ENCODE assay signal across 1 cellular context in the genomic region with DNA sequence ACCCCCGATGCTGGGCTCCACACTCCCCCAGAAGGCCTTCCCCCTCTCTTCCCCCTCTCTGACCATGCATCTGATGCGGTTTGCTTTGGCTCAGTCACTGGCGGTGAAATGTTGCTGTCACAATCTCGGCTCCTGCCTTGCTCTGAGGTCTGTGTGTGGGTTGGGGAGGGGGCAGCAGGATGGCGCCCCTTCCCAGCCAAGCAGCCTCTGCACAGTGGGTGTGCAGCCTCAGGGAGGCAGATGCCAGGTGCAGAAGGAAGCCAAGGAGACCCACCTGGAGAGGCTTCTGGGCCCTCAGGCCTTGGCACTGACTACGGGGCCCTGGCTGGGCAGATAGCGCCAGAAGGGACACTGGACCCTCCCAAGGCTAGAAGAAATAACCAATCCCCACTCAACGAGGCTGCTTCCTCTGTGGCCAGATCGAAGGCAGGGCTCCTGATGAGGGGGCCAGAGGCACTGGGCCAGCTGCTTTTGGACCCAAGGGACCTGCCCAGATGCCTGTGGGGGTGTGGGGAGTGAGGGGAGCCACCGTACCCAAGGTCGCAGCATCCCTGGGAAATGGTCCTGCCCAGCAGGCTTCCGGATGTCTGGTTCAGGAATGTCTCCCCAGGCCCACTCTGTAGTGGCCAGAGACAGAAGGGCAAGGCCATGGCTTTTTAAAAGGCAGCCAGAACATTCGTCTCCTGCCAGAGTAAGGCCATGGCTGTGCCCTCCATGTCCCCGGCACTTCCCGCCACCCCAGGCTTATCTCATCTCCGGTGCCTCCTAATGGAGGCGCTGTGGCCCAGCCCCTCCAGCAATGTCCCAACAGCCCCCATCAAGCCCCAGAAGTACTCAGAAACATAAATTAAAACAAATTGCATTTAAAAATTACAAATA.
TF ChIP-seq lines count a peak whose summit lies in the region.

No MANE protein-coding gene starts in this region.

TF ChIP-seq in HepG2, 621 proteins besides CTCF, POLR2A, EP300 and RAD21 (continued from another document and continues in another):
- no peak for TF ChIP-seq ARNTL (CRISPR knock-in tag; IDR thresholded peaks at IDR 0.05)
- TF ChIP-seq RFXAP (CRISPR knock-in tag; IDR thresholded peaks at IDR 0.05; ENCODE audit: borderline replicate concordance) = 0 out of 2 replicates have a peak, but pooled peaks have one; percentile 35
- TF ChIP-seq ZMAT5 (CRISPR knock-in tag; IDR thresholded peaks at IDR 0.05; ENCODE audit: borderline replicate concordance, low read depth) = no peak
- no peak for TF ChIP-seq ZNF7 (CRISPR knock-in tag; IDR thresholded peaks at IDR 0.05)
- TF ChIP-seq ZNF776 (CRISPR knock-in tag; IDR thresholded peaks at IDR 0.05) = no peak
- TF ChIP-seq MBD4 (IDR thresholded peaks at IDR 0.05; ENCODE audit: borderline replicate concordance, low read length) = no peak
- no peak for TF ChIP-seq POLR2AphosphoS5 (IDR thresholded peaks at IDR 0.05; ENCODE audit: low read depth, low read length)
- TF ChIP-seq ZNF780A (CRISPR knock-in tag; IDR thresholded peaks at IDR 0.05) = no peak
- no peak for TF ChIP-seq ZNF720 (CRISPR knock-in tag; IDR thresholded peaks at IDR 0.05)
- no peak for TF ChIP-seq CBX5 (CRISPR knock-in tag; IDR thresholded peaks at IDR 0.05; ENCODE audit: borderline replicate concordance)
- TF ChIP-seq TBL1XR1 (IDR thresholded peaks at IDR 0.05; ENCODE audit: borderline replicate concordance, low read length, partially characterized antibody) = no peak
- TF ChIP-seq CAMTA2 (CRISPR knock-in tag; IDR thresholded peaks at IDR 0.05; ENCODE audit: borderline replicate concordance) = 0 out of 2 replicates have a peak, but pooled peaks have one; percentile 7
- TF ChIP-seq ELK4 (CRISPR knock-in tag; IDR thresholded peaks at IDR 0.05; ENCODE audit: borderline replicate concordance) = no peak
- TF ChIP-seq, protein P1, sequence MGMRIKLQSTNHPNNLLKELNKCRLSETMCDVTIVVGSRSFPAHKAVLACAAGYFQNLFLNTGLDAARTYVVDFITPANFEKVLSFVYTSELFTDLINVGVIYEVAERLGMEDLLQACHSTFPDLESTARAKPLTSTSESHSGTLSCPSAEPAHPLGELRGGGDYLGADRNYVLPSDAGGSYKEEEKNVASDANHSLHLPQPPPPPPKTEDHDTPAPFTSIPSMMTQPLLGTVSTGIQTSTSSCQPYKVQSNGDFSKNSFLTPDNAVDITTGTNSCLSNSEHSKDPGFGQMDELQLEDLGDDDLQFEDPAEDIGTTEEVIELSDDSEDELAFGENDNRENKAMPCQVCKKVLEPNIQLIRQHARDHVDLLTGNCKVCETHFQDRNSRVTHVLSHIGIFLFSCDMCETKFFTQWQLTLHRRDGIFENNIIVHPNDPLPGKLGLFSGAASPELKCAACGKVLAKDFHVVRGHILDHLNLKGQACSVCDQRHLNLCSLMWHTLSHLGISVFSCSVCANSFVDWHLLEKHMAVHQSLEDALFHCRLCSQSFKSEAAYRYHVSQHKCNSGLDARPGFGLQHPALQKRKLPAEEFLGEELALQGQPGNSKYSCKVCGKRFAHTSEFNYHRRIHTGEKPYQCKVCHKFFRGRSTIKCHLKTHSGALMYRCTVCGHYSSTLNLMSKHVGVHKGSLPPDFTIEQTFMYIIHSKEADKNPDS (CRISPR knock-in tag; IDR thresholded peaks at IDR 0.05) = 0 out of 2 replicates have a peak, but pooled peaks have one; percentile 28
- peak; percentile 50; the same call in 1 of the 2 replicates for TF ChIP-seq ZNF800 (CRISPR knock-in tag; IDR thresholded peaks at IDR 0.05)
- TF ChIP-seq POGZ (CRISPR knock-in tag; IDR thresholded peaks at IDR 0.05) = no peak
- TF ChIP-seq ZNF781 (CRISPR knock-in tag; IDR thresholded peaks at IDR 0.05; ENCODE audit: borderline replicate concordance, not compliant biosample characterization) = no peak
- TF ChIP-seq, protein P2, sequence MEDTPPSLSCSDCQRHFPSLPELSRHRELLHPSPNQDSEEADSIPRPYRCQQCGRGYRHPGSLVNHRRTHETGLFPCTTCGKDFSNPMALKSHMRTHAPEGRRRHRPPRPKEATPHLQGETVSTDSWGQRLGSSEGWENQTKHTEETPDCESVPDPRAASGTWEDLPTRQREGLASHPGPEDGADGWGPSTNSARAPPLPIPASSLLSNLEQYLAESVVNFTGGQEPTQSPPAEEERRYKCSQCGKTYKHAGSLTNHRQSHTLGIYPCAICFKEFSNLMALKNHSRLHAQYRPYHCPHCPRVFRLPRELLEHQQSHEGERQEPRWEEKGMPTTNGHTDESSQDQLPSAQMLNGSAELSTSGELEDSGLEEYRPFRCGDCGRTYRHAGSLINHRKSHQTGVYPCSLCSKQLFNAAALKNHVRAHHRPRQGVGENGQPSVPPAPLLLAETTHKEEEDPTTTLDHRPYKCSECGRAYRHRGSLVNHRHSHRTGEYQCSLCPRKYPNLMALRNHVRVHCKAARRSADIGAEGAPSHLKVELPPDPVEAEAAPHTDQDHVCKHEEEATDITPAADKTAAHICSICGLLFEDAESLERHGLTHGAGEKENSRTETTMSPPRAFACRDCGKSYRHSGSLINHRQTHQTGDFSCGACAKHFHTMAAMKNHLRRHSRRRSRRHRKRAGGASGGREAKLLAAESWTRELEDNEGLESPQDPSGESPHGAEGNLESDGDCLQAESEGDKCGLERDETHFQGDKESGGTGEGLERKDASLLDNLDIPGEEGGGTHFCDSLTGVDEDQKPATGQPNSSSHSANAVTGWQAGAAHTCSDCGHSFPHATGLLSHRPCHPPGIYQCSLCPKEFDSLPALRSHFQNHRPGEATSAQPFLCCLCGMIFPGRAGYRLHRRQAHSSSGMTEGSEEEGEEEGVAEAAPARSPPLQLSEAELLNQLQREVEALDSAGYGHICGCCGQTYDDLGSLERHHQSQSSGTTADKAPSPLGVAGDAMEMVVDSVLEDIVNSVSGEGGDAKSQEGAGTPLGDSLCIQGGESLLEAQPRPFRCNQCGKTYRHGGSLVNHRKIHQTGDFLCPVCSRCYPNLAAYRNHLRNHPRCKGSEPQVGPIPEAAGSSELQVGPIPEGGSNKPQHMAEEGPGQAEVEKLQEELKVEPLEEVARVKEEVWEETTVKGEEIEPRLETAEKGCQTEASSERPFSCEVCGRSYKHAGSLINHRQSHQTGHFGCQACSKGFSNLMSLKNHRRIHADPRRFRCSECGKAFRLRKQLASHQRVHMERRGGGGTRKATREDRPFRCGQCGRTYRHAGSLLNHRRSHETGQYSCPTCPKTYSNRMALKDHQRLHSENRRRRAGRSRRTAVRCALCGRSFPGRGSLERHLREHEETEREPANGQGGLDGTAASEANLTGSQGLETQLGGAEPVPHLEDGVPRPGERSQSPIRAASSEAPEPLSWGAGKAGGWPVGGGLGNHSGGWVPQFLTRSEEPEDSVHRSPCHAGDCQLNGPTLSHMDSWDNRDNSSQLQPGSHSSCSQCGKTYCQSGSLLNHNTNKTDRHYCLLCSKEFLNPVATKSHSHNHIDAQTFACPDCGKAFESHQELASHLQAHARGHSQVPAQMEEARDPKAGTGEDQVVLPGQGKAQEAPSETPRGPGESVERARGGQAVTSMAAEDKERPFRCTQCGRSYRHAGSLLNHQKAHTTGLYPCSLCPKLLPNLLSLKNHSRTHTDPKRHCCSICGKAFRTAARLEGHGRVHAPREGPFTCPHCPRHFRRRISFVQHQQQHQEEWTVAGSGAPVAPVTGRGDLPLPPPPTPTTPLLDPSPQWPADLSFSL (CRISPR knock-in tag; IDR thresholded peaks at IDR 0.05) = no peak
- TF ChIP-seq ZNF383 (CRISPR knock-in tag; IDR thresholded peaks at IDR 0.05; ENCODE audit: borderline replicate concordance) = no peak
- no peak for TF ChIP-seq NR0B2 (CRISPR knock-in tag; IDR thresholded peaks at IDR 0.05)
- no peak for TF ChIP-seq SETDB1 (CRISPR knock-in tag; IDR thresholded peaks at IDR 0.05; ENCODE audit: borderline replicate concordance)
- TF ChIP-seq, protein P3, sequence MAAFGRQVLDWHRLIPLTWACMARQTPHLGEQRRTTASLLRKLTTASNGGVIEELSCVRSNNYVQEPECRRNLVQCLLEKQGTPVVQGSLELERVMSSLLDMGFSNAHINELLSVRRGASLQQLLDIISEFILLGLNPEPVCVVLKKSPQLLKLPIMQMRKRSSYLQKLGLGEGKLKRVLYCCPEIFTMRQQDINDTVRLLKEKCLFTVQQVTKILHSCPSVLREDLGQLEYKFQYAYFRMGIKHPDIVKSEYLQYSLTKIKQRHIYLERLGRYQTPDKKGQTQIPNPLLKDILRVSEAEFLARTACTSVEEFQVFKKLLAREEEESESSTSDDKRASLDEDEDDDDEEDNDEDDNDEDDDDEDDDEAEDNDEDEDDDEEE (CRISPR knock-in tag; IDR thresholded peaks at IDR 0.05) = no peak
- TF ChIP-seq NBN (conservative IDR thresholded peaks at IDR 0.05) = no peak
- TF ChIP-seq, protein P4, sequence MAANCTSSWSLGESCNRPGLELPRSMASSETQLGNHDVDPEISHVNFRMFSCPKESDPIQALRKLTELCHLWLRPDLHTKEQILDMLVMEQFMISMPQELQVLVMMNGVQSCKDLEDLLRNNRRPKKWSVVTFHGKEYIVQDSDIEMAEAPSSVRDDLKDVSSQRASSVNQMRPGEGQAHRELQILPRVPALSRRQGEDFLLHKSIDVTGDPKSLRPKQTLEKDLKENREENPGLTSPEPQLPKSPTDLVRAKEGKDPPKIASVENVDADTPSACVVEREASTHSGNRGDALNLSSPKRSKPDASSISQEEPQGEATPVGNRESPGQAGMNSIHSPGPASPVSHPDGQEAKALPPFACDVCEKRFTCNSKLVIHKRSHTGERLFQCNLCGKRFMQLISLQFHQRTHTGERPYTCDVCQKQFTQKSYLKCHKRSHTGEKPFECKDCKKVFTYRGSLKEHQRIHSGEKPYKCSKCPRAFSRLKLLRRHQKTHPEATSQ (CRISPR knock-in tag; IDR thresholded peaks at IDR 0.05; ENCODE audit: borderline replicate concordance) = 0 out of 2 replicates have a peak, but pooled peaks have one; percentile 28
- TF ChIP-seq DPF2 (CRISPR knock-in tag; IDR thresholded peaks at IDR 0.05; ENCODE audit: borderline replicate concordance, low read depth) = no peak
- TF ChIP-seq ZNF605 (CRISPR knock-in tag; IDR thresholded peaks at IDR 0.05) = no peak
- TF ChIP-seq MAF1 (CRISPR knock-in tag; IDR thresholded peaks at IDR 0.05; ENCODE audit: borderline replicate concordance) = no peak
- TF ChIP-seq ZNF121 (CRISPR knock-in tag; IDR thresholded peaks at IDR 0.05) = peak; percentile 39; the same call in 1 of the 2 replicates
- no peak for TF ChIP-seq ZNF550 (CRISPR knock-in tag; IDR thresholded peaks at IDR 0.05; ENCODE audit: borderline replicate concordance)
- TF ChIP-seq POLR2G (IDR thresholded peaks at IDR 0.05; ENCODE audit: low read depth, low read length) = no peak
- no peak for TF ChIP-seq ZNF549 (CRISPR knock-in tag; IDR thresholded peaks at IDR 0.05)
- no peak for TF ChIP-seq ZNF17 (CRISPR knock-in tag; IDR thresholded peaks at IDR 0.05)
- TF ChIP-seq ZKSCAN1 (IDR thresholded peaks at IDR 0.05; ENCODE audit: low read length) = no peak
- TF ChIP-seq RFXANK (CRISPR knock-in tag; IDR thresholded peaks at IDR 0.05) = no peak
- TF ChIP-seq KAT2B (IDR thresholded peaks at IDR 0.05; ENCODE audit: borderline replicate concordance, low read depth, low read length) = no peak
- TF ChIP-seq, protein P5, sequence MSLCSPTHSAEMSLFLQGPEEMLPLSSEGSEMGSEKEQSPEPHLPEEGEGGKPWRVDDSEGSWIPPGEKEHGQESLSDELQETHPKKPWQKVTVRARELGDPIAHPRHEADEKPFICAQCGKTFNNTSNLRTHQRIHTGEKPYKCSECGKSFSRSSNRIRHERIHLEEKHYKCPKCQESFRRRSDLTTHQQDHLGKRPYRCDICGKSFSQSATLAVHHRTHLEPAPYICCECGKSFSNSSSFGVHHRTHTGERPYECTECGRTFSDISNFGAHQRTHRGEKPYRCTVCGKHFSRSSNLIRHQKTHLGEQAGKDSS (CRISPR knock-in tag; IDR thresholded peaks at IDR 0.05; ENCODE audit: borderline replicate concordance, low read depth) = no peak
- TF ChIP-seq ZNF335 (CRISPR knock-in tag; IDR thresholded peaks at IDR 0.05) = no peak
- no peak for TF ChIP-seq ZNF530 (CRISPR knock-in tag; IDR thresholded peaks at IDR 0.05; ENCODE audit: low read depth)
- TF ChIP-seq ZNF572 (CRISPR knock-in tag; IDR thresholded peaks at IDR 0.05) = no peak
- TF ChIP-seq MYNN (CRISPR knock-in tag; IDR thresholded peaks at IDR 0.05; ENCODE audit: low read depth) = no peak
- TF ChIP-seq ZNF629 (CRISPR knock-in tag; conservative IDR thresholded peaks at IDR 0.05) = 0 out of 2 replicates have a peak, but pooled peaks have one; percentile 14
- no peak for TF ChIP-seq ZSCAN21 (CRISPR knock-in tag; IDR thresholded peaks at IDR 0.05; ENCODE audit: borderline replicate concordance)
- TF ChIP-seq YEATS4 (CRISPR knock-in tag; IDR thresholded peaks at IDR 0.05; ENCODE audit: borderline replicate concordance) = no peak
- no peak for TF ChIP-seq ZNF660 (CRISPR knock-in tag; IDR thresholded peaks at IDR 0.05; ENCODE audit: borderline replicate concordance, low read depth)
- 0 out of 2 replicates have a peak, but pooled peaks have one; percentile 35 for TF ChIP-seq TARDBP (CRISPR knock-in tag; IDR thresholded peaks at IDR 0.05)
- no peak for TF ChIP-seq ZNF235 (CRISPR knock-in tag; IDR thresholded peaks at IDR 0.05; ENCODE audit: borderline replicate concordance)
- no peak for TF ChIP-seq ZFP36 (IDR thresholded peaks at IDR 0.05; ENCODE audit: borderline replicate concordance, low read depth, low read length, partially characterized antibody)
- no peak for TF ChIP-seq TP53 (CRISPR knock-in tag; conservative IDR thresholded peaks at IDR 0.05)
